ENCODE assay signal across 8 cellular contexts in genomic region chr13:48828962-48829405, GRCh38.
DNase-seq lines count a peak whose midpoint lies in the region; ATAC-seq lines count a peak whose summit lies in the region.

No MANE protein-coding gene starts in this region.

- peaks cover 51% of the 10 kb centered on the region for H3K4me1 Mint-ChIP-seq in activated T-cell treated with anti-CD3 and anti-CD28 coated beads, Interleukin-2, amount 50 U/mL, for 24 hours (ENCODE audit: low read depth)
- H3K4me1 Mint-ChIP-seq in stimulated activated memory B cell treated with anti-CD40 and anti-IgM and Interleukin-4, amounts not matched to agents 10 μg/mL and 1 μg/mL and 100 μg/mL, for 72 hours: peaks cover 27% of the 10 kb centered on the region

- H3K4me3 Mint-ChIP-seq in activated T-cell treated with anti-CD3 and anti-CD28 coated beads, Interleukin-2, amount 50 U/mL, for 24 hours: peak overlapping the region; percentile 13
- peak overlapping the region; percentile 30 for H3K4me3 Mint-ChIP-seq in stimulated activated memory B cell treated with anti-CD40 and anti-IgM and Interleukin-4, amounts not matched to agents 10 μg/mL and 1 μg/mL and 100 μg/mL, for 72 hours

- H3K9me3 Mint-ChIP-seq in activated T-cell treated with anti-CD3 and anti-CD28 coated beads, Interleukin-2, amount 50 U/mL, for 24 hours: peaks cover 29% of the 10 kb centered on the region
- H3K9me3 Mint-ChIP-seq in stimulated activated memory B cell treated with anti-CD40 and anti-IgM and Interleukin-4, amounts not matched to agents 10 μg/mL and 1 μg/mL and 100 μg/mL, for 72 hours: peaks cover 11% of the 10 kb centered on the region

- peaks cover 7% of the 10 kb centered on the region for H3K36me3 Mint-ChIP-seq in activated T-cell treated with anti-CD3 and anti-CD28 coated beads, Interleukin-2, amount 50 U/mL, for 24 hours (ENCODE audit: low read depth)
- peaks cover 21% of the 10 kb centered on the region for H3K36me3 Mint-ChIP-seq in stimulated activated memory B cell treated with anti-CD40 and anti-IgM and Interleukin-4, amounts not matched to agents 10 μg/mL and 1 μg/mL and 100 μg/mL, for 72 hours

- H3K27ac ChIP-seq in substantia nigra (ENCODE audit: low read depth, low read length, poor library complexity, severe bottlenecking): no peak overlapping the region

- peak overlapping the region; percentile 75 for H3K27ac Mint-ChIP-seq in activated T-cell treated with anti-CD3 and anti-CD28 coated beads, Interleukin-2, amount 50 U/mL, for 24 hours
- peak overlapping the region; percentile 38 for H3K27ac Mint-ChIP-seq in stimulated activated memory B cell treated with anti-CD40 and anti-IgM and Interleukin-4, amounts not matched to agents 10 μg/mL and 1 μg/mL and 100 μg/mL, for 72 hours

- ATAC-seq in stimulated activated memory B cell treated with anti-CD40 and anti-IgM and Interleukin-4, amounts not matched to agents 10 μg/mL and 1 μg/mL and 100 μg/mL, for 72 hours: peak; percentile 63
- ATAC-seq in GM21381 (IDR thresholded peaks at IDR 0.05; ENCODE audit: unreplicated experiment): no peak
- no peak for ATAC-seq in GM19455 (IDR thresholded peaks at IDR 0.05; ENCODE audit: unreplicated experiment)

- DNase-seq in activated T-cell treated with anti-CD3 and anti-CD28 coated beads, Interleukin-2, amount 50 U/mL, for 24 hours: no peak
- DNase-seq in activated T-cell treated with anti-CD3 and anti-CD28 coated beads, Interleukin-2, amount 50 U/mL, for 1 hour: no peak
- DNase-seq in NCI-H187 treated with DMSO at 0.1 percent for 48 hours (lab: John Stamatoyannopoulos, UW) (peak; percentile 92), amniotic epithelial cell (ENCODE audit: low read depth) (peak; percentile 32), substantia nigra (lab: John Stamatoyannopoulos, UW) (no peak)

- H3K27me3 Mint-ChIP-seq in activated T-cell treated with anti-CD3 and anti-CD28 coated beads, Interleukin-2, amount 50 U/mL, for 24 hours: no peaks in the 10 kb centered on the region
- no peaks in the 10 kb centered on the region for H3K27me3 Mint-ChIP-seq in stimulated activated memory B cell treated with anti-CD40 and anti-IgM and Interleukin-4, amounts not matched to agents 10 μg/mL and 1 μg/mL and 100 μg/mL, for 72 hours

Comparison
In these comparisons a context has a peak if more than half of its experiments do, and no peak if none do; other contexts are left out.
1. DNase-seq: peak in NCI-H187 treated with DMSO at 0.1 percent for 48 hours (single experiment) and amniotic epithelial cell (single experiment); none in activated T-cell treated with anti-CD3 and anti-CD28 coated beads, Interleukin-2, amount 50 U/mL, for 24 hours (single experiment), activated T-cell treated with anti-CD3 and anti-CD28 coated beads, Interleukin-2, amount 50 U/mL, for 1 hour (single experiment) and substantia nigra (0 of 49).